In genomic region chr2:233002829-233003657, GRCh38 we compare ENCODE assay signal across 1 cellular context.
TF ChIP-seq lines count a peak whose summit lies in the region.

No MANE protein-coding gene starts in this region.

TF ChIP-seq in GM23338, 12 proteins besides CTCF, POLR2A, EP300 and RAD21 (continued from another document):
- TF ChIP-seq ZNF462 (CRISPR knock-in tag; IDR thresholded peaks at IDR 0.05), result no peak
- no peak for TF ChIP-seq NANOG (IDR thresholded peaks at IDR 0.05; ENCODE audit: borderline replicate concordance)
- no peak for TF ChIP-seq EZH2phosphoT487 (IDR thresholded peaks at IDR 0.05; ENCODE audit: unreplicated experiment)
- no peak for TF ChIP-seq REST (IDR thresholded peaks at IDR 0.05; ENCODE audit: unreplicated experiment)
- no peak for TF ChIP-seq JUNB (IDR thresholded peaks at IDR 0.05; ENCODE audit: unreplicated experiment)
TF ChIP-seq in GM23338: peak in this region for 0.
